ENCODE assay signal across 19 cellular contexts in the genomic region with DNA sequence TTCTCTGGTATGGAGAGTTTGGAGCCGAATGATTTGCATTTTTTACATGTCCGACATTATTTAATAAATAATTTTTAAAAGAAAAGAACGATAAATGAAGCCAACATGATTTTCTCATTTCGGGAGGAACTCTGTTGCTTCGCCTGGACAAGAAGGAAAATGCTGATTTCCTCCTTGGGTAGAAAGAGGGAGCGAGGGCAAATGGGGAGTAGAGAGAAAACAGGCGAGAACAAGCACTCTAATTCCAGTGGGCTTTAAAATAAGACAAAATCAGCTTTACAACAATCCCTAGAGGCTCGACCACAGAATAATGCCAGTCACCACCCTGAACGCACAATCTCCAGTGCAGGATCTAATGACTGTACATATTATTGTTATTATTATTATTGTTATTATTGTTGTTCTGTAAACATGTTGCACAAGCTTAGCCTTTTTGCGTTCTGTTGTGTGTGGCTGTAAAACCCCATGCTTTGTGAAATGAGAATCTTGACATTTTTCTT. TPM values are rescaled to one million over a fixed set of nuclear protein-coding genes. Genes with fewer than 3 reads are reported as not detected.
"Had no signal": no experiment of that assay in that cellular context is flagged by ENCODE, and none has a peak within 500 bp of the region (broad histone marks: within the 10 kb centered on the region; RNA-seq: fewer than 3 reads in every experiment).

No MANE protein-coding gene starts in this region.

- H3K27ac Mint-ChIP-seq: mesothelial cell of epicardium had no signal

- H3K9me3 ChIP-seq: thyroid gland, uterus had no signal

- H3K9me3 Mint-ChIP-seq: activated CD4-positive, alpha-beta T cell treated with anti-CD3 and anti-CD28 coated beads, Interleukin-2, amount 10 ng/mL, durations not matched to agents 7 days and 5 days; activated naive CD8-positive, alpha-beta T cell treated with anti-CD3 and anti-CD28 coated beads for 36 hours; activated T-cell treated with anti-CD3 and anti-CD28 coated beads, Interleukin-2, amount 50 U/mL, for 72 hours; mesothelial cell of epicardium; T-helper 1 cell treated with Interleukin-12 subunit alpha and Interleukin-12 subunit beta and Interleukin-4 antibody, amounts not matched to agents 30 μg/mL and 1 μg/mL, for 36 hours had no signal

- H3K36me3 ChIP-seq: brain microvascular endothelial cell, thyroid gland, uterus had no signal

- H3K36me3 Mint-ChIP-seq: immature natural killer cell had no signal

- H3K4me1 ChIP-seq: foreskin keratinocyte had no signal

- DNase-seq: activated CD4-positive, CD25-positive, alpha-beta regulatory T cell; activated CD8-positive, alpha-beta memory T cell treated with anti-CD3 and anti-CD28 coated beads, Interleukin-2, amount 50 U/mL, for 48 hours; activated gamma-delta T cell; activated naive CD8-positive, alpha-beta T cell treated with anti-CD3 and anti-CD28 coated beads for 36 hours; activated T-cell treated with anti-CD3 and anti-CD28 coated beads, Interleukin-2, amount 50 U/mL, for 72 hours; amygdala; brain microvascular endothelial cell; cortex of kidney; effector CD8-positive, alpha-beta T cell; foreskin keratinocyte; immature natural killer cell; stimulated activated CD4-positive, alpha-beta T cell treated with anti-CD3 and anti-CD28 coated beads, Interleukin-15, amount 100 ng/mL, for 24 hours; stimulated activated CD4-positive, alpha-beta T cell treated with anti-CD3 and anti-CD28 coated beads, Interleukin-4, amount 100 ng/mL, for 1 hour; stimulated activated naive B cell treated with anti-CD40 and anti-IgM and Interleukin-4, amounts not matched to agents 10 μg/mL and 1 μg/mL and 100 μg/mL, for 72 hours; thyroid gland; uterus had no signal

- H3K4me3 ChIP-seq: thyroid gland, uterus had no signal

- H3K27ac ChIP-seq: brain microvascular endothelial cell, foreskin keratinocyte, uterus had no signal

- ATAC-seq: activated T-cell treated with anti-CD3 and anti-CD28 coated beads, Interleukin-2, amount 50 U/mL, for 72 hours; foreskin keratinocyte; stimulated activated naive B cell treated with anti-CD40 and anti-IgM and Interleukin-4, amounts not matched to agents 10 μg/mL and 1 μg/mL and 100 μg/mL, for 72 hours had no signal

- H3K27me3 ChIP-seq: foreskin keratinocyte had no signal

RNA-seq across cellular contexts. Expression of a gene that starts 3.7 kb away (rescaled TPM):
- total RNA-seq: activated CD4-positive, alpha-beta T cell treated with anti-CD3 and anti-CD28 coated beads, Interleukin-2, amount 10 ng/mL, durations not matched to agents 7 days and 5 days had no signal
- polyA plus RNA-seq: immature natural killer cell had no signal

RNA-seq across cellular contexts. Expression of a gene that starts 13.6 kb away (rescaled TPM):
- total RNA-seq: activated CD4-positive, alpha-beta T cell treated with anti-CD3 and anti-CD28 coated beads, Interleukin-2, amount 10 ng/mL, durations not matched to agents 7 days and 5 days; activated naive CD8-positive, alpha-beta T cell treated with anti-CD3 and anti-CD28 coated beads for 36 hours; uterus had no signal
